ENCODE assay signal across 9 cellular contexts in genomic region chr4:123609829-123610228, GRCh38.
"Had no signal": no experiment of that assay in that cellular context is flagged by ENCODE, and none has a peak within 500 bp of the region (broad histone marks: within the 10 kb centered on the region; RNA-seq: fewer than 3 reads in every experiment).

No MANE protein-coding gene starts in this region.

- ATAC-seq: HCT116, K562 had no signal

- H3K36me3 ChIP-seq: HAP-1 had no signal

- H3K27ac ChIP-seq: GM23248 had no signal

- H3K4me3 ChIP-seq: GM23248, HAP-1, K562 had no signal

- DNase-seq: GM23248, GOT3, H7, HFFc6, IMR-90 had no signal

- FAIRE-seq: HTR-8/SVneo, K562 had no signal

- H3K9me3 ChIP-seq: HAP-1 had no signal
